12 cellular contexts compared by ENCODE assay signal in the genomic region with DNA sequence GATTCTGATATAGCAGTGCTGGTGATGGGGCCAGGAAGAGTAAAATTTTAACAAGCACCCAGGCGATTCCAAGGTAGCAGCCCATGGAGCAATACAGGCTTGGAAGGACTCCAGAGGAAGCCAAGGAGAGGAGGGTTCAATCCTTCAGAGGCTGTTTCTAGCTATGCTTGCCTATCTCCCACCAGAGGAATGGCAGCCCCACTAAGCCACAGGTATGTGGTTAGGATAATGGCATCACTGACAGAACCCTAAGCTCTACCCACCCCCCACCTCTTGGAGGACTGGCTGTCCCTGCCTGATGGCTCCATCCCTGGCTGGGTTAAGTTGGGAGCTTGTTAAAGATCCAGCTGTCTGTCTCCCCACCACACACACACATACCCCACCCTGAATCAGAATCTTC.
"Had no signal": no experiment of that assay in that cellular context is flagged by ENCODE, and none has a peak within 500 bp of the region (broad histone marks: within the 10 kb centered on the region; RNA-seq: fewer than 3 reads in every experiment).

No MANE protein-coding gene starts in this region.

- H3K9me3 ChIP-seq: esophagus squamous epithelium, uterus had no signal

- H3K4me3 Mint-ChIP-seq: activated naive CD8-positive, alpha-beta T cell treated with anti-CD3 and anti-CD28 coated beads, Interleukin-2, amount 50 U/mL, for 24 hours; neural crest cell had no signal

- H3K27ac ChIP-seq: parathyroid adenoma, uterus had no signal

- H3K79me2 ChIP-seq: parathyroid adenoma had no signal

- H3K4me3 ChIP-seq: esophagus squamous epithelium, skin epidermis, uterus had no signal

- DNase-seq: activated CD4-positive, alpha-beta T cell treated with anti-CD3 and anti-CD28 coated beads for 1 hour; activated CD4-positive, alpha-beta T cell treated with anti-CD3 and anti-CD28 coated beads, Interleukin-2, amount 50 U/mL, for 48 hours; activated naive CD4-positive, alpha-beta T cell; activated naive CD8-positive, alpha-beta T cell treated with anti-CD3 and anti-CD28 coated beads, Interleukin-2, amount 50 U/mL, for 24 hours; esophagus squamous epithelium; foreskin fibroblast; T-helper 2 cell; uterus had no signal

- H3K27ac Mint-ChIP-seq: activated naive CD8-positive, alpha-beta T cell treated with anti-CD3 and anti-CD28 coated beads, Interleukin-2, amount 50 U/mL, for 24 hours; activated T-helper 1 cell treated with anti-CD3 and anti-CD28 coated beads, Interleukin-12 subunit alpha, Interleukin-12 subunit beta, Interleukin-2, Interleukin-4 antibody, amounts not matched to agents 30 ng/mL and 10 ng/mL and 1 ng/mL, durations not matched to agents 14 hours and 24 hours and 36 hours had no signal

- H2AFZ ChIP-seq: parathyroid adenoma had no signal

- H3K27me3 ChIP-seq: esophagus squamous epithelium, uterus had no signal

- H3K4me1 ChIP-seq: parathyroid adenoma, uterus had no signal

- H3K9me3 Mint-ChIP-seq: neural crest cell had no signal

- H3K9ac ChIP-seq: parathyroid adenoma had no signal

- H3K36me3 ChIP-seq: uterus had no signal

- ATAC-seq: activated naive CD8-positive, alpha-beta T cell treated with anti-CD3 and anti-CD28 coated beads, Interleukin-2, amount 50 U/mL, for 24 hours had no signal
